In the genomic region with DNA sequence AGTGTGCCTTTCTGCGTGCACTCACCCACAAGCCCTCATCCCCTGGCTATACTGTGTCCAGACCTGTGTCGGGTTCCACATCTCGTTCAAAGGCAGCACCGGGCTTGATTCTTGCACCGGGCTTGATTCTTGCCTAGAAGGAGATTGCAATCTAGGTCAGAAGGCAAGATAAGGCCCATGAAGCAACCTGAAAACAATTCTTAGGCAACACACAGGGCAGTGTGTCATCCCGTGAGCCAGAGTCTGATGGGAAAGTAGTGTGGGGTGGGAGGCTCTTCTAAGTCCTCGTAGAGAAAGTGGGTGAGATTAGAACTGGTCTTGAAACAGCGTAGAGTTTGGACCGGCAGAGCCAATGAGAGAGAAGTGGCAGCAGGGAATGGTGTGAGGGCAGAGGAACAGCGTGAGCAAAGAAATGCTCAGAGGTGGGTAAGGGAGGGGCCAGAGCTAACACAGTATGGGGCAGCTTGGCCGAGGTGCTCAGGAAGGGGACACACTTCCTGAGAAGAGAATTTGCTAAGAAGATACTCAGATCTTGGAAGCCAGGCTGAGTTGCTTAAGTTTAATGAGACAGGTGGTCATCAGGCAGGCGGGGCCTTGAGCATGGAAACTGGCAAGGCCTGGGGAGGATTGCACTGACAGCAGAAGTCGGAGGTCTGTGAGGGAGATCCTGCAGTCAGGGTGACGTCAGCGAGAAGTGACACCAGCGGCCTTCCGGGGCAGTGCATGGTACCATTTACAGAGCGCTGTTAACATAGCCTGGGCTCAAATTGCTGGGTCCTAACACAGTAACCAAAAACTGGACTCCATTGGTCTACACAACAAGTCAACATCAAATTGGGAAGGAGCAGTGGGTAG, we compare ENCODE assay signal across 1 cellular context.
TF ChIP-seq lines count a peak whose summit lies in the region.

No MANE protein-coding gene starts in this region.

TF ChIP-seq in liver, 16 proteins besides CTCF, POLR2A, EP300 and RAD21:
- TF ChIP-seq NR2F2 (IDR thresholded peaks at IDR 0.05) (no peak), HNF4G (IDR thresholded peaks at IDR 0.05) (no peak), GABPA (IDR thresholded peaks at IDR 0.05 in 1 of 2, conservative IDR thresholded peaks at IDR 0.05 in 1 of 2) (no peak), TAF1 (conservative IDR thresholded peaks at IDR 0.05) (no peak), FOXA1 (IDR thresholded peaks at IDR 0.05) (no peak), SP1 (IDR thresholded peaks at IDR 0.05) (peak; percentile 44), RXRA (IDR thresholded peaks at IDR 0.05) (peak; percentile 52 to 63), REST (IDR thresholded peaks at IDR 0.05) (no peak), HNF4A (conservative IDR thresholded peaks at IDR 0.05) (peak; percentile 55 to 61), MAX (IDR thresholded peaks at IDR 0.05) (no peak), EGR1 (IDR thresholded peaks at IDR 0.05; ENCODE audit: low read depth in 2 of 2) (no peak), FOXA2 (IDR thresholded peaks at IDR 0.05) (no peak), YY1 (IDR thresholded peaks at IDR 0.05) (no peak), JUND (IDR thresholded peaks at IDR 0.05) (no peak)
- TF ChIP-seq, protein P1, sequence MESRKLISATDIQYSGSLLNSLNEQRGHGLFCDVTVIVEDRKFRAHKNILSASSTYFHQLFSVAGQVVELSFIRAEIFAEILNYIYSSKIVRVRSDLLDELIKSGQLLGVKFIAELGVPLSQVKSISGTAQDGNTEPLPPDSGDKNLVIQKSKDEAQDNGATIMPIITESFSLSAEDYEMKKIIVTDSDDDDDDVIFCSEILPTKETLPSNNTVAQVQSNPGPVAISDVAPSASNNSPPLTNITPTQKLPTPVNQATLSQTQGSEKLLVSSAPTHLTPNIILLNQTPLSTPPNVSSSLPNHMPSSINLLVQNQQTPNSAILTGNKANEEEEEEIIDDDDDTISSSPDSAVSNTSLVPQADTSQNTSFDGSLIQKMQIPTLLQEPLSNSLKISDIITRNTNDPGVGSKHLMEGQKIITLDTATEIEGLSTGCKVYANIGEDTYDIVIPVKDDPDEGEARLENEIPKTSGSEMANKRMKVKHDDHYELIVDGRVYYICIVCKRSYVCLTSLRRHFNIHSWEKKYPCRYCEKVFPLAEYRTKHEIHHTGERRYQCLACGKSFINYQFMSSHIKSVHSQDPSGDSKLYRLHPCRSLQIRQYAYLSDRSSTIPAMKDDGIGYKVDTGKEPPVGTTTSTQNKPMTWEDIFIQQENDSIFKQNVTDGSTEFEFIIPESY (IDR thresholded peaks at IDR 0.05), result no peak
- TF ChIP-seq, protein P2, sequence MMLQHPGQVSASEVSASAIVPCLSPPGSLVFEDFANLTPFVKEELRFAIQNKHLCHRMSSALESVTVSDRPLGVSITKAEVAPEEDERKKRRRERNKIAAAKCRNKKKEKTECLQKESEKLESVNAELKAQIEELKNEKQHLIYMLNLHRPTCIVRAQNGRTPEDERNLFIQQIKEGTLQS (IDR thresholded peaks at IDR 0.05), result no peak
